In genomic region chr17:46399993-46400392, GRCh38 we compare ENCODE assay signal across 1 cellular context. TPM values are rescaled to one million over a fixed set of nuclear protein-coding genes. Genes with fewer than 3 reads are reported as not detected.
"Had no signal": no experiment of that assay in that cellular context is flagged by ENCODE, and none has a peak within 500 bp of the region (broad histone marks: within the 10 kb centered on the region; RNA-seq: fewer than 3 reads in every experiment).

No MANE protein-coding gene starts in this region.

RNA-seq across cellular contexts. Expression of gene ARL17B, which starts 38.4 kb away (rescaled TPM):
- total RNA-seq: ascending aorta had no signal
